Comparison of ENCODE assay signal across 1 cellular context in genomic region chr1:233373226-233373625, GRCh38.
TF ChIP-seq lines count a peak whose summit lies in the region.

No MANE protein-coding gene starts in this region.

TF ChIP-seq in IMR-90, 13 proteins besides CTCF, POLR2A, EP300 and RAD21 (continued from another document):
- TF ChIP-seq RFX5 (IDR thresholded peaks at IDR 0.05; ENCODE audit: low read depth, low read length), result no peak
- no peak for TF ChIP-seq RCOR1 (IDR thresholded peaks at IDR 0.05; ENCODE audit: insufficient replicate concordance, low read length)
- TF ChIP-seq USF2 (IDR thresholded peaks at IDR 0.05; ENCODE audit: low read depth, low read length), result no peak
- no peak for TF ChIP-seq SMC3 (IDR thresholded peaks at IDR 0.05; ENCODE audit: low read depth, low read length)
- no peak for TF ChIP-seq MAFK (IDR thresholded peaks at IDR 0.05; ENCODE audit: low read depth, low read length)
